Comparison of ENCODE assay signal across 21 cellular contexts in genomic region chr9:129902735-129903134, GRCh38.
DNase-seq lines count a peak whose midpoint lies in the region; ATAC-seq and TF ChIP-seq lines count a peak whose summit lies in the region.
"Had no signal": no experiment of that assay in that cellular context is flagged by ENCODE, and none has a peak within 500 bp of the region (broad histone marks: within the 10 kb centered on the region; RNA-seq: fewer than 3 reads in every experiment).

No MANE protein-coding gene starts in this region.

- no peak for DNase-seq in T-helper 2 cell treated with Interferon-gamma antibody and Interleukin-4, amounts not matched to agents 5 μg/mL and 100 μg/mL, for 36 hours (ENCODE audit: low spot score)
- no peak for DNase-seq in T-helper 2 cell
- no peak for DNase-seq in DND-41
- no peak for DNase-seq in naive thymus-derived CD8-positive, alpha-beta T cell
- no peak for DNase-seq in KBM-7
- no peak for DNase-seq in NOMO-1 (lab: John Stamatoyannopoulos, UW; ENCODE audit: unreplicated experiment in 2 of 2)
- DNase-seq in SW 1271 (lab: John Stamatoyannopoulos, UW): no peak
- DNase-seq: activated gamma-delta T cell treated with Interleukin-2 at 50 U/mL for 16 hours; GF-D8; heart left ventricle; MG63; NCI-H1436 treated with DMSO at 0.1 percent for 48 hours; NCI-H748 treated with DMSO at 0.1 percent for 48 hours; PC-3; right lobe of liver; stimulated activated naive CD4-positive, alpha-beta T cell; trophoblast cell had no signal

- H3K27ac ChIP-seq in DND-41 (ENCODE audit: low read length): peak overlapping the region; percentile 70
- H3K27ac ChIP-seq: 22Rv1, right lobe of liver had no signal

- H3K4me3 ChIP-seq in DND-41 (ENCODE audit: low read depth in 1 of 2, low read length in 2 of 2): no peak overlapping the region
- H3K4me3 ChIP-seq: heart left ventricle, lung, MG63, right lobe of liver had no signal

- ATAC-seq in DND-41 (ENCODE audit: insufficient read depth, low read depth): no peak
- no peak for ATAC-seq in activated T-helper 17 cell treated with anti-CD3 and anti-CD28 coated beads, Interleukin-2, amount 50 U/mL, for 72 hours (replicated peaks)
- no peak for ATAC-seq in naive thymus-derived CD8-positive, alpha-beta T cell
- ATAC-seq: heart left ventricle, PC-3, right lobe of liver had no signal

- in situ Hi-C loops in KBM-7 (cut with MboI; ENCODE audit: low pct_unique_long_range_greater_than_20kb, low sequenced_read_pairs): no loop called here

- peaks cover 36% of the 10 kb centered on the region for H3K4me1 ChIP-seq in DND-41 (ENCODE audit: insufficient read depth, low read length)
- H3K4me1 ChIP-seq: right lobe of liver had no signal

- H4K20me1 ChIP-seq in DND-41 (ENCODE audit: insufficient read depth, low read length): no peaks in the 10 kb centered on the region

- peaks cover 83% of the 10 kb centered on the region for H3K36me3 Mint-ChIP-seq in T-helper 2 cell treated with Interferon-gamma antibody and Interleukin-4, amounts not matched to agents 5 μg/mL and 100 μg/mL, for 36 hours (ENCODE audit: low read depth)
- peaks cover 100% of the 10 kb centered on the region for H3K36me3 Mint-ChIP-seq in activated T-helper 17 cell treated with anti-CD3 and anti-CD28 coated beads, Interleukin-2, amount 50 U/mL, for 72 hours (ENCODE audit: low read depth)
- H3K36me3 Mint-ChIP-seq in naive thymus-derived CD8-positive, alpha-beta T cell: peaks cover 0 to 95% (median 31%) of the 10 kb centered on the region in 3 donors

- H3K27ac Mint-ChIP-seq in T-helper 2 cell treated with Interferon-gamma antibody and Interleukin-4, amounts not matched to agents 5 μg/mL and 100 μg/mL, for 36 hours: peak overlapping the region; percentile 6
- peak overlapping the region; percentile 82 for H3K27ac Mint-ChIP-seq in activated T-helper 17 cell treated with anti-CD3 and anti-CD28 coated beads, Interleukin-2, amount 50 U/mL, for 72 hours
- peak overlapping the region in 8 of 10 donors; percentile 35 to 73 (median 62) for H3K27ac Mint-ChIP-seq in naive thymus-derived CD8-positive, alpha-beta T cell

- no peak overlapping the region for H3K4me2 ChIP-seq in DND-41 (ENCODE audit: insufficient read depth, low read length)

- no peaks in the 10 kb centered on the region for H3K27me3 ChIP-seq in DND-41 (ENCODE audit: insufficient read depth, low read length, poor library complexity)
- H3K27me3 ChIP-seq: heart left ventricle, MG63, right lobe of liver had no signal

- TF ChIP-seq CTCF in DND-41 (IDR thresholded peaks at IDR 0.05; ENCODE audit: borderline replicate concordance, extremely low read depth, low read length, poor library complexity, severe bottlenecking): no peak

- H3K4me3 Mint-ChIP-seq in T-helper 2 cell treated with Interferon-gamma antibody and Interleukin-4, amounts not matched to agents 5 μg/mL and 100 μg/mL, for 36 hours: no peak overlapping the region
- no peak overlapping the region for H3K4me3 Mint-ChIP-seq in activated T-helper 17 cell treated with anti-CD3 and anti-CD28 coated beads, Interleukin-2, amount 50 U/mL, for 72 hours
- no peak overlapping the region for H3K4me3 Mint-ChIP-seq in naive thymus-derived CD8-positive, alpha-beta T cell
- H3K4me3 Mint-ChIP-seq: T-helper 1 cell treated with Interleukin-12 subunit alpha and Interleukin-12 subunit beta and Interleukin-4 antibody, amounts not matched to agents 30 μg/mL and 1 μg/mL, for 36 hours had no signal

- H3K4me1 Mint-ChIP-seq in T-helper 2 cell treated with Interferon-gamma antibody and Interleukin-4, amounts not matched to agents 5 μg/mL and 100 μg/mL, for 36 hours (ENCODE audit: low read depth): peaks cover 38% of the 10 kb centered on the region
- H3K4me1 Mint-ChIP-seq in activated T-helper 17 cell treated with anti-CD3 and anti-CD28 coated beads, Interleukin-2, amount 50 U/mL, for 72 hours: peaks cover 34% of the 10 kb centered on the region
- peaks cover 15 to 30% (median 23%) of the 10 kb centered on the region in 4 donors for H3K4me1 Mint-ChIP-seq in naive thymus-derived CD8-positive, alpha-beta T cell

- H3K79me2 ChIP-seq in DND-41 (ENCODE audit: insufficient read depth, low read length): peaks cover 44% of the 10 kb centered on the region

- H3K9ac ChIP-seq in DND-41 (ENCODE audit: low read depth, low read length): no peak overlapping the region

- POLR2A ChIA-PET in naive thymus-derived CD8-positive, alpha-beta T cell (lab: Charles Lee): interaction anchor here (1.1 to 2.5 kb wide), 2 partner anchors 14 to 61 kb away, joined by 3 to 8 read pairs; no protein-coding TSS in a partner anchor

- no peak overlapping the region for H2AFZ ChIP-seq in DND-41 (ENCODE audit: low read depth, low read length)

- peaks cover 93% of the 10 kb centered on the region for H3K36me3 ChIP-seq in DND-41 (ENCODE audit: insufficient read depth, low read length)

- no peaks in the 10 kb centered on the region for H3K9me3 ChIP-seq in DND-41 (ENCODE audit: insufficient read depth, low read length, severe bottlenecking)
- H3K9me3 ChIP-seq: heart left ventricle, MG63, right lobe of liver had no signal

- H3K9me3 Mint-ChIP-seq in T-helper 2 cell treated with Interferon-gamma antibody and Interleukin-4, amounts not matched to agents 5 μg/mL and 100 μg/mL, for 36 hours: no peaks in the 10 kb centered on the region
- no peaks in the 10 kb centered on the region for H3K9me3 Mint-ChIP-seq in activated T-helper 17 cell treated with anti-CD3 and anti-CD28 coated beads, Interleukin-2, amount 50 U/mL, for 72 hours
- H3K9me3 Mint-ChIP-seq in naive thymus-derived CD8-positive, alpha-beta T cell: no peaks in the 10 kb centered on the region
- H3K9me3 Mint-ChIP-seq: T-helper 1 cell treated with Interleukin-12 subunit alpha and Interleukin-12 subunit beta and Interleukin-4 antibody, amounts not matched to agents 30 μg/mL and 1 μg/mL, for 36 hours had no signal

- no peaks in the 10 kb centered on the region for H3K27me3 Mint-ChIP-seq in T-helper 2 cell treated with Interferon-gamma antibody and Interleukin-4, amounts not matched to agents 5 μg/mL and 100 μg/mL, for 36 hours (ENCODE audit: low read depth)
- no peaks in the 10 kb centered on the region for H3K27me3 Mint-ChIP-seq in activated T-helper 17 cell treated with anti-CD3 and anti-CD28 coated beads, Interleukin-2, amount 50 U/mL, for 72 hours
- H3K27me3 Mint-ChIP-seq in naive thymus-derived CD8-positive, alpha-beta T cell: no peaks in the 10 kb centered on the region

Comparison
In these comparisons a context has a peak if more than half of its experiments do, and no peak if none do; other contexts are left out.
1. H3K27ac Mint-ChIP-seq: peak in every context shown above with its lines; median percentile 82 in activated T-helper 17 cell treated with anti-CD3 and anti-CD28 coated beads, Interleukin-2, amount 50 U/mL, for 72 hours; 62 in naive thymus-derived CD8-positive, alpha-beta T cell; 6 in T-helper 2 cell treated with Interferon-gamma antibody and Interleukin-4, amounts not matched to agents 5 μg/mL and 100 μg/mL, for 36 hours.